In the genomic region with DNA sequence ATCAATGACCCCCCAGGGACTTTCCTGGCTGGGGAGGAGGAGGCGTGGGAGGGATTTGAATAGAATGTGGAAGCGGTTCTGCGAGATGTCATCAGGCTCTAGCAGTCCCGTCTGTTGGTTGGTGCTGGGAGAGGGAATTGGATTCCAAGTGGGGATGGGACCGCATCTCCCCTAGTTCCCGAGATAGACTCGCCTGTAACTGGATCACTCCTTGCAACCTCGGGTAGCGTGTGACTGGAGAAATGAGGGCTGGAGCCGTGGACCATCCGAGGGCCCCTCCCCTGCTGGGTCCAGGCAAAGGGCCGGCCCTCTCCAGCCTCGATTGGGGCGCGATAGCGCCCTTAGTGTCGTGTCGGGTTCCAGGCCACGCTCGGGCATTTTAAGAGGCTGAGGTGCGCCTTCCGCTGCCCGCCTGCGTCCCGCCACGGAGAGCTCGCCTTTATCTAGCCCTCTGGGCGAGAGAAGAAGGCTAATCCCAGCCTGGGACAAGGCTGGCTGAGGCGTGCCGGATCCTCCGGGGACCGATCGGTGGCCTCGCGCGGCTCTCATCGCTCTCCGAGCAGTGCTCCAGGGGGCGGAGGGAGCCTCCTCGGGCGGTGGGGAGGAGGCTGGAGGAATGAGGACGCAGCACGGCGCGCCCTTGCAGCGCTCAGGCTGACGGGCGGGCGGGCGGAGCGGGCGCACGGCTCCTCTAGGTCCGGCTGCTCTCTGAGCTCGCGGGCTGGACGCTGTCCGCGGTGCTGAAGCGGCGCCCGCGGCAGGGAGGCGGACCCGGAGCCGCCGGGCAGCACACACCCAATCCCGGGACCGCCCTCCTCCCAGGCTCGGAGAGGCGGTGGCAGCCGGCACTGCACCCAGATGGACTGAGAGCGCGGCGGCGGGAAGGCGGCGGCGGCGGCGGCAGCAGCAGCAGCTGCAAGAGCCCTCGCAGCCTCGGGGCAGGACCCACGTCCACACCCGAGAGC, we compare ENCODE assay signal across 1 cellular context.
TF ChIP-seq lines count a peak whose summit lies in the region.

No MANE protein-coding gene starts in this region.

TF ChIP-seq in K562, 482 proteins besides CTCF, POLR2A, EP300 and RAD21 (continued from another document and continues in another):
- TF ChIP-seq, protein P1, sequence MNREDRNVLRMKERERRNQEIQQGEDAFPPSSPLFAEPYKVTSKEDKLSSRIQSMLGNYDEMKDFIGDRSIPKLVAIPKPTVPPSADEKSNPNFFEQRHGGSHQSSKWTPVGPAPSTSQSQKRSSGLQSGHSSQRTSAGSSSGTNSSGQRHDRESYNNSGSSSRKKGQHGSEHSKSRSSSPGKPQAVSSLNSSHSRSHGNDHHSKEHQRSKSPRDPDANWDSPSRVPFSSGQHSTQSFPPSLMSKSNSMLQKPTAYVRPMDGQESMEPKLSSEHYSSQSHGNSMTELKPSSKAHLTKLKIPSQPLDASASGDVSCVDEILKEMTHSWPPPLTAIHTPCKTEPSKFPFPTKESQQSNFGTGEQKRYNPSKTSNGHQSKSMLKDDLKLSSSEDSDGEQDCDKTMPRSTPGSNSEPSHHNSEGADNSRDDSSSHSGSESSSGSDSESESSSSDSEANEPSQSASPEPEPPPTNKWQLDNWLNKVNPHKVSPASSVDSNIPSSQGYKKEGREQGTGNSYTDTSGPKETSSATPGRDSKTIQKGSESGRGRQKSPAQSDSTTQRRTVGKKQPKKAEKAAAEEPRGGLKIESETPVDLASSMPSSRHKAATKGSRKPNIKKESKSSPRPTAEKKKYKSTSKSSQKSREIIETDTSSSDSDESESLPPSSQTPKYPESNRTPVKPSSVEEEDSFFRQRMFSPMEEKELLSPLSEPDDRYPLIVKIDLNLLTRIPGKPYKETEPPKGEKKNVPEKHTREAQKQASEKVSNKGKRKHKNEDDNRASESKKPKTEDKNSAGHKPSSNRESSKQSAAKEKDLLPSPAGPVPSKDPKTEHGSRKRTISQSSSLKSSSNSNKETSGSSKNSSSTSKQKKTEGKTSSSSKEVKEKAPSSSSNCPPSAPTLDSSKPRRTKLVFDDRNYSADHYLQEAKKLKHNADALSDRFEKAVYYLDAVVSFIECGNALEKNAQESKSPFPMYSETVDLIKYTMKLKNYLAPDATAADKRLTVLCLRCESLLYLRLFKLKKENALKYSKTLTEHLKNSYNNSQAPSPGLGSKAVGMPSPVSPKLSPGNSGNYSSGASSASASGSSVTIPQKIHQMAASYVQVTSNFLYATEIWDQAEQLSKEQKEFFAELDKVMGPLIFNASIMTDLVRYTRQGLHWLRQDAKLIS (CRISPR knock-in tag; IDR thresholded peaks at IDR 0.05): peak; percentile 83; the same call in 1 of the 2 replicates
- peak; percentile 34 to 92; a peak in 1 of 4 replicates for TF ChIP-seq SIN3A (IDR thresholded peaks at IDR 0.05; ENCODE audit: borderline replicate concordance in 2 of 2, control insufficient read depth in 1 of 2, low read depth in 2 of 2, low read length in 2 of 2)
- TF ChIP-seq FOXP1 (CRISPR knock-in tag; IDR thresholded peaks at IDR 0.05): peak; percentile 82
- TF ChIP-seq, protein P2, sequence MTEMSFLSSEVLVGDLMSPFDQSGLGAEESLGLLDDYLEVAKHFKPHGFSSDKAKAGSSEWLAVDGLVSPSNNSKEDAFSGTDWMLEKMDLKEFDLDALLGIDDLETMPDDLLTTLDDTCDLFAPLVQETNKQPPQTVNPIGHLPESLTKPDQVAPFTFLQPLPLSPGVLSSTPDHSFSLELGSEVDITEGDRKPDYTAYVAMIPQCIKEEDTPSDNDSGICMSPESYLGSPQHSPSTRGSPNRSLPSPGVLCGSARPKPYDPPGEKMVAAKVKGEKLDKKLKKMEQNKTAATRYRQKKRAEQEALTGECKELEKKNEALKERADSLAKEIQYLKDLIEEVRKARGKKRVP (CRISPR knock-in tag; IDR thresholded peaks at IDR 0.05): no peak
- TF ChIP-seq, protein P3, sequence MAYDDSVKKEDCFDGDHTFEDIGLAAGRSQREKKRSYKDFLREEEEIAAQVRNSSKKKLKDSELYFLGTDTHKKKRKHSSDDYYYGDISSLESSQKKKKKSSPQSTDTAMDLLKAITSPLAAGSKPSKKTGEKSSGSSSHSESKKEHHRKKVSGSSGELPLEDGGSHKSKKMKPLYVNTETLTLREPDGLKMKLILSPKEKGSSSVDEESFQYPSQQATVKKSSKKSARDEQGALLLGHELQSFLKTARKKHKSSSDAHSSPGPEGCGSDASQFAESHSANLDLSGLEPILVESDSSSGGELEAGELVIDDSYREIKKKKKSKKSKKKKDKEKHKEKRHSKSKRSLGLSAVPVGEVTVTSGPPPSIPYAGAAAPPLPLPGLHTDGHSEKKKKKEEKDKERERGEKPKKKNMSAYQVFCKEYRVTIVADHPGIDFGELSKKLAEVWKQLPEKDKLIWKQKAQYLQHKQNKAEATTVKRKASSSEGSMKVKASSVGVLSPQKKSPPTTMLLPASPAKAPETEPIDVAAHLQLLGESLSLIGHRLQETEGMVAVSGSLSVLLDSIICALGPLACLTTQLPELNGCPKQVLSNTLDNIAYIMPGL (CRISPR knock-in tag; IDR thresholded peaks at IDR 0.05): 0 out of 2 replicates have a peak, but pooled peaks have one; percentile 50
- TF ChIP-seq, protein P4, sequence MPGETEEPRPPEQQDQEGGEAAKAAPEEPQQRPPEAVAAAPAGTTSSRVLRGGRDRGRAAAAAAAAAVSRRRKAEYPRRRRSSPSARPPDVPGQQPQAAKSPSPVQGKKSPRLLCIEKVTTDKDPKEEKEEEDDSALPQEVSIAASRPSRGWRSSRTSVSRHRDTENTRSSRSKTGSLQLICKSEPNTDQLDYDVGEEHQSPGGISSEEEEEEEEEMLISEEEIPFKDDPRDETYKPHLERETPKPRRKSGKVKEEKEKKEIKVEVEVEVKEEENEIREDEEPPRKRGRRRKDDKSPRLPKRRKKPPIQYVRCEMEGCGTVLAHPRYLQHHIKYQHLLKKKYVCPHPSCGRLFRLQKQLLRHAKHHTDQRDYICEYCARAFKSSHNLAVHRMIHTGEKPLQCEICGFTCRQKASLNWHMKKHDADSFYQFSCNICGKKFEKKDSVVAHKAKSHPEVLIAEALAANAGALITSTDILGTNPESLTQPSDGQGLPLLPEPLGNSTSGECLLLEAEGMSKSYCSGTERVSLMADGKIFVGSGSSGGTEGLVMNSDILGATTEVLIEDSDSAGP (CRISPR knock-in tag; IDR thresholded peaks at IDR 0.05): 0 out of 2 replicates have a peak, but pooled peaks have one; percentile 21
- TF ChIP-seq RFX7 (CRISPR knock-in tag; IDR thresholded peaks at IDR 0.05): no peak
- peak; percentile 69; the same call in 1 of the 2 replicates for TF ChIP-seq LCOR (CRISPR knock-in tag; IDR thresholded peaks at IDR 0.05)
- peak; percentile 48; the same call in 1 of the 2 replicates for TF ChIP-seq MXI1 (IDR thresholded peaks at IDR 0.05; ENCODE audit: low read depth, low read length)
- peak in 1 of 3 experiments; percentile 32 for TF ChIP-seq YY1 (IDR thresholded peaks at IDR 0.05; ENCODE audit: borderline replicate concordance in 1 of 3, control insufficient read depth in 1 of 3, extremely low read depth in 1 of 3, insufficient read depth in 3 of 3, insufficient read length in 1 of 3, insufficient replicate concordance in 2 of 3, low read depth in 1 of 3, low read length in 2 of 3)
- TF ChIP-seq NR2F6 (CRISPR knock-in tag; IDR thresholded peaks at IDR 0.05): no peak
- no peak for TF ChIP-seq MEF2A (IDR thresholded peaks at IDR 0.05; ENCODE audit: control insufficient read depth, low read depth, low read length)
- TF ChIP-seq, protein P5, sequence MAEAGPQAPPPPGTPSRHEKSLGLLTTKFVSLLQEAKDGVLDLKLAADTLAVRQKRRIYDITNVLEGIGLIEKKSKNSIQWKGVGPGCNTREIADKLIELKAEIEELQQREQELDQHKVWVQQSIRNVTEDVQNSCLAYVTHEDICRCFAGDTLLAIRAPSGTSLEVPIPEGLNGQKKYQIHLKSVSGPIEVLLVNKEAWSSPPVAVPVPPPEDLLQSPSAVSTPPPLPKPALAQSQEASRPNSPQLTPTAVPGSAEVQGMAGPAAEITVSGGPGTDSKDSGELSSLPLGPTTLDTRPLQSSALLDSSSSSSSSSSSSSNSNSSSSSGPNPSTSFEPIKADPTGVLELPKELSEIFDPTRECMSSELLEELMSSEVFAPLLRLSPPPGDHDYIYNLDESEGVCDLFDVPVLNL (CRISPR knock-in tag; IDR thresholded peaks at IDR 0.05; ENCODE audit: low read depth): 0 out of 2 replicates have a peak, but pooled peaks have one; percentile 55
- TF ChIP-seq RCOR1 (IDR thresholded peaks at IDR 0.05; ENCODE audit: borderline replicate concordance in 1 of 2, low read depth in 2 of 2, low read length in 2 of 2): peak in 1 of 2 experiments; percentile 86; a peak in 2 of 4 replicates
- TF ChIP-seq, protein P6, sequence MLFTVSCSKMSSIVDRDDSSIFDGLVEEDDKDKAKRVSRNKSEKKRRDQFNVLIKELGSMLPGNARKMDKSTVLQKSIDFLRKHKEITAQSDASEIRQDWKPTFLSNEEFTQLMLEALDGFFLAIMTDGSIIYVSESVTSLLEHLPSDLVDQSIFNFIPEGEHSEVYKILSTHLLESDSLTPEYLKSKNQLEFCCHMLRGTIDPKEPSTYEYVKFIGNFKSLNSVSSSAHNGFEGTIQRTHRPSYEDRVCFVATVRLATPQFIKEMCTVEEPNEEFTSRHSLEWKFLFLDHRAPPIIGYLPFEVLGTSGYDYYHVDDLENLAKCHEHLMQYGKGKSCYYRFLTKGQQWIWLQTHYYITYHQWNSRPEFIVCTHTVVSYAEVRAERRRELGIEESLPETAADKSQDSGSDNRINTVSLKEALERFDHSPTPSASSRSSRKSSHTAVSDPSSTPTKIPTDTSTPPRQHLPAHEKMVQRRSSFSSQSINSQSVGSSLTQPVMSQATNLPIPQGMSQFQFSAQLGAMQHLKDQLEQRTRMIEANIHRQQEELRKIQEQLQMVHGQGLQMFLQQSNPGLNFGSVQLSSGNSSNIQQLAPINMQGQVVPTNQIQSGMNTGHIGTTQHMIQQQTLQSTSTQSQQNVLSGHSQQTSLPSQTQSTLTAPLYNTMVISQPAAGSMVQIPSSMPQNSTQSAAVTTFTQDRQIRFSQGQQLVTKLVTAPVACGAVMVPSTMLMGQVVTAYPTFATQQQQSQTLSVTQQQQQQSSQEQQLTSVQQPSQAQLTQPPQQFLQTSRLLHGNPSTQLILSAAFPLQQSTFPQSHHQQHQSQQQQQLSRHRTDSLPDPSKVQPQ (CRISPR knock-in tag; IDR thresholded peaks at IDR 0.05; ENCODE audit: borderline replicate concordance): no peak
- TF ChIP-seq, protein P7, sequence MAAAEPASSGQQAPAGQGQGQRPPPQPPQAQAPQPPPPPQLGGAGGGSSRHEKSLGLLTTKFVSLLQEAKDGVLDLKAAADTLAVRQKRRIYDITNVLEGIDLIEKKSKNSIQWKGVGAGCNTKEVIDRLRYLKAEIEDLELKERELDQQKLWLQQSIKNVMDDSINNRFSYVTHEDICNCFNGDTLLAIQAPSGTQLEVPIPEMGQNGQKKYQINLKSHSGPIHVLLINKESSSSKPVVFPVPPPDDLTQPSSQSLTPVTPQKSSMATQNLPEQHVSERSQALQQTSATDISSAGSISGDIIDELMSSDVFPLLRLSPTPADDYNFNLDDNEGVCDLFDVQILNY (CRISPR knock-in tag; IDR thresholded peaks at IDR 0.05): 0 out of 2 replicates have a peak, but pooled peaks have one; percentile 72
- TF ChIP-seq TEAD1 (CRISPR knock-in tag; IDR thresholded peaks at IDR 0.05): peak in 1 of 2 experiments; percentile 64; a peak in 1 of 4 replicates
- TF ChIP-seq PHF21A (IDR thresholded peaks at IDR 0.05; ENCODE audit: borderline replicate concordance, low read depth): no peak
- TF ChIP-seq SMAD4 (CRISPR knock-in tag; conservative IDR thresholded peaks at IDR 0.05): peak; percentile 75; the same call in 1 of the 2 replicates
- TF ChIP-seq, protein P8, sequence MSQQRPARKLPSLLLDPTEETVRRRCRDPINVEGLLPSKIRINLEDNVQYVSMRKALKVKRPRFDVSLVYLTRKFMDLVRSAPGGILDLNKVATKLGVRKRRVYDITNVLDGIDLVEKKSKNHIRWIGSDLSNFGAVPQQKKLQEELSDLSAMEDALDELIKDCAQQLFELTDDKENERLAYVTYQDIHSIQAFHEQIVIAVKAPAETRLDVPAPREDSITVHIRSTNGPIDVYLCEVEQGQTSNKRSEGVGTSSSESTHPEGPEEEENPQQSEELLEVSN (IDR thresholded peaks at IDR 0.05; ENCODE audit: borderline replicate concordance in 1 of 2, extremely low read depth in 1 of 2, insufficient read depth in 1 of 2, insufficient read length in 1 of 2, low read depth in 1 of 2, low read length in 1 of 2, poor library complexity in 1 of 2, severe bottlenecking in 1 of 2): peak in 1 of 2 experiments; percentile 6
- 0 out of 2 replicates have a peak, but pooled peaks have one; percentile 30 for TF ChIP-seq JUND (IDR thresholded peaks at IDR 0.05; ENCODE audit: borderline replicate concordance, low read depth, low read length)
- TF ChIP-seq JUND (tag; IDR thresholded peaks at IDR 0.05; ENCODE audit: borderline replicate concordance, low read depth, low read length): no peak; the same call in 2 of the 3 replicates
- TF ChIP-seq MAZ (CRISPR knock-in tag; conservative IDR thresholded peaks at IDR 0.05 in 1 of 2, IDR thresholded peaks at IDR 0.05 in 1 of 2): peak in 1 of 2 experiments; percentile 68; a peak in 3 of 4 replicates
- peak; percentile 56; the same call in 1 of the 2 replicates for TF ChIP-seq NR2C2 (CRISPR knock-in tag; IDR thresholded peaks at IDR 0.05)
- no peak for TF ChIP-seq NR2C2 (tag; IDR thresholded peaks at IDR 0.05)
- peak; percentile 84 for TF ChIP-seq GABPB1 (CRISPR knock-in tag; IDR thresholded peaks at IDR 0.05)
- TF ChIP-seq TAF1 (IDR thresholded peaks at IDR 0.05; ENCODE audit: control insufficient read depth, extremely low read depth, insufficient read depth, low read length, severe bottlenecking): no peak
- no peak for TF ChIP-seq FOXJ3 (CRISPR knock-in tag; IDR thresholded peaks at IDR 0.05)
- TF ChIP-seq, protein P9, sequence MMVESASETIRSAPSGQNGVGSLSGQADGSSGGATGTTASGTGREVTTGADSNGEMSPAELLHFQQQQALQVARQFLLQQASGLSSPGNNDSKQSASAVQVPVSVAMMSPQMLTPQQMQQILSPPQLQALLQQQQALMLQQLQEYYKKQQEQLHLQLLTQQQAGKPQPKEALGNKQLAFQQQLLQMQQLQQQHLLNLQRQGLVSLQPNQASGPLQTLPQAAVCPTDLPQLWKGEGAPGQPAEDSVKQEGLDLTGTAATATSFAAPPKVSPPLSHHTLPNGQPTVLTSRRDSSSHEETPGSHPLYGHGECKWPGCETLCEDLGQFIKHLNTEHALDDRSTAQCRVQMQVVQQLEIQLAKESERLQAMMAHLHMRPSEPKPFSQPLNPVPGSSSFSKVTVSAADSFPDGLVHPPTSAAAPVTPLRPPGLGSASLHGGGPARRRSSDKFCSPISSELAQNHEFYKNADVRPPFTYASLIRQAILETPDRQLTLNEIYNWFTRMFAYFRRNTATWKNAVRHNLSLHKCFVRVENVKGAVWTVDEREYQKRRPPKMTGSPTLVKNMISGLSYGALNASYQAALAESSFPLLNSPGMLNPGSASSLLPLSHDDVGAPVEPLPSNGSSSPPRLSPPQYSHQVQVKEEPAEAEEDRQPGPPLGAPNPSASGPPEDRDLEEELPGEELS (CRISPR knock-in tag; IDR thresholded peaks at IDR 0.05; ENCODE audit: borderline replicate concordance): peak; percentile 83; the same call in 1 of the 2 replicates
- no peak for TF ChIP-seq TOE1 (IDR thresholded peaks at IDR 0.05; ENCODE audit: borderline replicate concordance)
- TF ChIP-seq TOE1 (CRISPR knock-in tag; IDR thresholded peaks at IDR 0.05; ENCODE audit: borderline replicate concordance, low read depth): 0 out of 2 replicates have a peak, but pooled peaks have one; percentile 59
- TF ChIP-seq, protein P10, sequence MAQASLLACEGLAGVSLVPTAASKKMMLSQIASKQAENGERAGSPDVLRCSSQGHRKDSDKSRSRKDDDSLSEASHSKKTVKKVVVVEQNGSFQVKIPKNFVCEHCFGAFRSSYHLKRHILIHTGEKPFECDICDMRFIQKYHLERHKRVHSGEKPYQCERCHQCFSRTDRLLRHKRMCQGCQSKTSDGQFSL (CRISPR knock-in tag; IDR thresholded peaks at IDR 0.05): no peak
- TF ChIP-seq, protein P10 (tag; IDR thresholded peaks at IDR 0.05): no peak
- no peak for TF ChIP-seq ZNF124 (CRISPR knock-in tag; IDR thresholded peaks at IDR 0.05)
